ENCODE assay signal across 9 cellular contexts in genomic region chr9:31908158-31908890, GRCh38.
DNase-seq lines count a peak whose midpoint lies in the region; ATAC-seq and TF ChIP-seq lines count a peak whose summit lies in the region.
"Had no signal": no experiment of that assay in that cellular context is flagged by ENCODE, and none has a peak within 500 bp of the region (broad histone marks: within the 10 kb centered on the region; RNA-seq: fewer than 3 reads in every experiment).

No MANE protein-coding gene starts in this region.

- H3K27me3 ChIP-seq in ascending aorta, result no peaks in the 10 kb centered on the region
- H3K27me3 ChIP-seq: gastroesophageal sphincter had no signal

- no peaks in the 10 kb centered on the region for H3K36me3 ChIP-seq in ascending aorta
- H3K36me3 ChIP-seq: gastroesophageal sphincter had no signal

- intact Hi-C loops in ascending aorta (cut with DNase I), result no loop called here
- intact Hi-C loops in left cardiac atrium (cut with DNase I), result no loop called here

- no peaks in the 10 kb centered on the region for H3K9me3 ChIP-seq in ascending aorta
- H3K9me3 ChIP-seq: gastroesophageal sphincter had no signal

- H3K27ac ChIP-seq in ascending aorta, result no peak overlapping the region
- H3K27ac ChIP-seq: gastroesophageal sphincter had no signal

- TF ChIP-seq CTCF in ascending aorta (IDR thresholded peaks at IDR 0.05), result no peak

- H3K4me1 ChIP-seq in ascending aorta, result no peaks in the 10 kb centered on the region
- H3K4me1 ChIP-seq: gastroesophageal sphincter had no signal

- ATAC-seq in GM18909 (IDR thresholded peaks at IDR 0.05; ENCODE audit: poor library complexity, unreplicated experiment), result peak; percentile 66
- peak; percentile 62 for ATAC-seq in HG03108 (IDR thresholded peaks at IDR 0.05; ENCODE audit: unreplicated experiment)
- no peak for ATAC-seq in left cardiac atrium
- no peak for ATAC-seq in HG02973 (IDR thresholded peaks at IDR 0.05; ENCODE audit: unreplicated experiment)
- ATAC-seq: gastroesophageal sphincter had no signal

- H3K4me3 ChIP-seq in ascending aorta, result no peak overlapping the region
- H3K4me3 ChIP-seq: gastroesophageal sphincter had no signal

- DNase-seq in A172 (ENCODE audit: low spot score) (peak; percentile 82), RPMI8226 (peak; percentile 56), ascending aorta (ENCODE audit: low spot score in 2 of 2) (no peak), left cardiac atrium (no peak), NCI-H82 (lab: John Stamatoyannopoulos, UW) (no peak)

Comparison
In these comparisons a context has a peak if more than half of its experiments do, and no peak if none do; other contexts are left out.
1. DNase-seq: peak in A172 (single experiment) and RPMI8226 (single experiment); none in ascending aorta (0 of 2), left cardiac atrium (single experiment) and NCI-H82 (single experiment).
2. ATAC-seq: peak in GM18909 (single experiment) and HG03108 (single experiment); none in left cardiac atrium (0 of 2) and HG02973 (single experiment).